ENCODE assay signal across 25 cellular contexts in the genomic region with DNA sequence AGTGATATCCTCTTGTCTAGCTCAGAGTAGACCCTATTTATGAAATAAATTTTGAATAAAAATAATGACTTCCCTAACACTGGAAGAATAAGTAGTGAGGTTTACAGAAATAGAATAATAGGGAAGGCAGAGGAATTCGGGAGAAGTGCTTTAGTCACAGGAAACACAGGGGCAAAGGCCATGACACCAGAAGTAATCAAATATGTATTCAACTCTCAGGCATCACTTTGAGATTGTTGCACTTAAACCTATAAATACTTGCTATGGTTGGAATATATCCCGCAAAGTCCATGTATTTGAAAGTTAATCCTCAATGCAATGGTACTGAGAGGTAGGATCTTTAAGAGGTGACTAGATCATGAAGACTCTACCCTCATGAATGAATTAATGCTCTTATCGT.
"Had no signal": no experiment of that assay in that cellular context is flagged by ENCODE, and none has a peak within 500 bp of the region (broad histone marks: within the 10 kb centered on the region; RNA-seq: fewer than 3 reads in every experiment).

No MANE protein-coding gene starts in this region.

- H3K4me3 Mint-ChIP-seq: naive thymus-derived CD8-positive, alpha-beta T cell; nephron progenitor cell; stimulated activated naive B cell treated with anti-CD40 and anti-IgM and Interleukin-4, amounts not matched to agents 10 μg/mL and 1 μg/mL and 100 μg/mL, for 72 hours; stimulated activated naive CD8-positive, alpha-beta T cell treated with anti-CD3 and anti-CD28 coated beads, Interleukin-15, Interleukin-2, amounts not matched to agents 100 ng/mL and 50 ng/mL, for 24 hours had no signal

- H3K4me3 ChIP-seq: coronary artery, heart left ventricle, hepatocyte, ovary, psoas muscle, sigmoid colon, transverse colon, upper lobe of right lung, uterus had no signal

- ATAC-seq: heart left ventricle; left lobe of liver; naive thymus-derived CD8-positive, alpha-beta T cell; psoas muscle; right cardiac atrium; stimulated activated naive B cell treated with anti-CD40 and anti-IgM and Interleukin-4, amounts not matched to agents 10 μg/mL and 1 μg/mL and 100 μg/mL, for 72 hours; upper lobe of right lung had no signal

- H3K27me3 ChIP-seq: heart left ventricle, hepatocyte, ovary, sigmoid colon, transverse colon, upper lobe of right lung, uterus had no signal

- H3K4me1 Mint-ChIP-seq: naive thymus-derived CD8-positive, alpha-beta T cell; nephron progenitor cell; stimulated activated naive B cell treated with anti-CD40 and anti-IgM and Interleukin-4, amounts not matched to agents 10 μg/mL and 1 μg/mL and 100 μg/mL, for 72 hours had no signal

- H3K4me1 ChIP-seq: heart left ventricle, psoas muscle, sigmoid colon, transverse colon, upper lobe of right lung, uterus had no signal

- H3K36me3 Mint-ChIP-seq: naive thymus-derived CD8-positive, alpha-beta T cell; stimulated activated naive B cell treated with anti-CD40 and anti-IgM and Interleukin-4, amounts not matched to agents 10 μg/mL and 1 μg/mL and 100 μg/mL, for 72 hours had no signal

- H3K27ac ChIP-seq: coronary artery, heart left ventricle, hepatocyte, ovary, psoas muscle, sigmoid colon, transverse colon, upper lobe of right lung, uterus had no signal

- DNase-seq: dermis blood vessel endothelial cell; effector memory CD4-positive, alpha-beta T cell; heart left ventricle; kidney; mesendoderm; midbrain; naive thymus-derived CD8-positive, alpha-beta T cell; nephron progenitor cell; nucleus accumbens; ovary; posterior cingulate gyrus; psoas muscle; right cardiac atrium; sigmoid colon; small intestine; stimulated activated CD4-positive, alpha-beta T cell treated with anti-CD3 and anti-CD28 coated beads, Interleukin-15, amount 100 ng/mL, for 24 hours; stimulated activated CD4-positive, alpha-beta T cell treated with anti-CD3 and anti-CD28 coated beads, Interleukin-2, amount 100 ng/mL, for 48 hours; stimulated activated naive B cell treated with anti-CD40 and anti-IgM and Interleukin-4, amounts not matched to agents 10 μg/mL and 1 μg/mL and 100 μg/mL, for 72 hours; transverse colon; upper lobe of right lung; uterus had no signal

- H3K27ac Mint-ChIP-seq: naive thymus-derived CD8-positive, alpha-beta T cell; nephron progenitor cell; stimulated activated naive B cell treated with anti-CD40 and anti-IgM and Interleukin-4, amounts not matched to agents 10 μg/mL and 1 μg/mL and 100 μg/mL, for 72 hours; stimulated activated naive CD8-positive, alpha-beta T cell treated with anti-CD3 and anti-CD28 coated beads, Interleukin-15, Interleukin-2, amounts not matched to agents 100 ng/mL and 50 ng/mL, for 24 hours had no signal

- H2AFZ ChIP-seq: hepatocyte had no signal

- H3K9me3 Mint-ChIP-seq: naive thymus-derived CD8-positive, alpha-beta T cell; stimulated activated naive B cell treated with anti-CD40 and anti-IgM and Interleukin-4, amounts not matched to agents 10 μg/mL and 1 μg/mL and 100 μg/mL, for 72 hours; stimulated activated naive CD8-positive, alpha-beta T cell treated with anti-CD3 and anti-CD28 coated beads, Interleukin-15, Interleukin-2, amounts not matched to agents 100 ng/mL and 50 ng/mL, for 24 hours had no signal

- H3K79me2 ChIP-seq: hepatocyte had no signal

- H3K4me2 ChIP-seq: hepatocyte had no signal

- H3K9me3 ChIP-seq: heart left ventricle, ovary, psoas muscle, sigmoid colon, transverse colon, upper lobe of right lung, uterus had no signal

- H3K36me3 ChIP-seq: heart left ventricle, ovary, sigmoid colon, transverse colon, upper lobe of right lung, uterus had no signal
